Comparison of ENCODE assay signal across 30 cellular contexts in the genomic region with DNA sequence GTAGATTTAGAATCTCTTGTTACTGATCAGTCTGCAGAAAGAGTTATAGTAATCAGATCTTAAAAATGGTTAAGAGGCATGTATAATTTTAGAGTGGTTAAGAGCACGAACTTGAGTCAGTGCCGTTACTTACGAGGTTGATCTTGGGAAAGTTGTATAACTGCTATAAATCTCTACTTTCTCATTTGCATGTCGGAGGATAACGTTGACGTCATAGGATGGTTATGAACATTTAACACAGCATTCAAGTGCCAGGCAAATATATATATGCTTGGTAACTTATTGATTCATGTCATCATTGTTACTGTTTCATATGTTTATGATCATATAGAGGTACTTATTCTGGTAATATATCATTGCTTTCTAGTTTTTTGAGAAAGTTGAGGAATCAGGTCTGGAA.
"Had no signal": no experiment of that assay in that cellular context is flagged by ENCODE, and none has a peak within 500 bp of the region (broad histone marks: within the 10 kb centered on the region; RNA-seq: fewer than 3 reads in every experiment).

No MANE protein-coding gene starts in this region.

- DNase-seq: activated B cell treated with CpG ODN at 0.5 μM for 24 hours; activated CD4-positive, alpha-beta T cell treated with anti-CD3 and anti-CD28 coated beads for 48 hours; activated CD4-positive, alpha-beta T cell treated with anti-CD3 and anti-CD28 coated beads, Interleukin-2, amount 50 U/mL, for 1 hour; activated CD4-positive, alpha-beta T cell treated with anti-CD3 and anti-CD28 coated beads, Interleukin-2, amount 50 U/mL, for 48 hours; activated CD8-positive, alpha-beta memory T cell treated with anti-CD3 and anti-CD28 coated beads for 24 hours; activated CD8-positive, alpha-beta T cell treated with anti-CD3 and anti-CD28 coated beads for 36 hours; activated effector memory CD4-positive, alpha-beta T cell treated with anti-CD3 and anti-CD28 coated beads, Interleukin-2, amount 50 U/mL, for 16 hours; activated naive CD4-positive, alpha-beta T cell treated with anti-CD3 and anti-CD28 coated beads for 36 hours; activated naive CD8-positive, alpha-beta T cell treated with anti-CD3 and anti-CD28 coated beads, Interleukin-2, amount 10 ng/mL, durations not matched to agents 7 days and 5 days; activated T-cell treated with anti-CD3 and anti-CD28 coated beads, Interleukin-2, amount 50 U/mL, for 4 hours; central memory CD4-positive, alpha-beta T cell; cerebellar nuclear complex; colonic mucosa; effector CD8-positive, alpha-beta T cell; esophagus squamous epithelium; foreskin melanocyte; T-helper 1 cell; T-helper 17 cell; T1000; WERI-Rb-1 had no signal

- H3K4me3 ChIP-seq: ascending aorta, breast epithelium, cardiac muscle cell, colonic mucosa, esophagus squamous epithelium, gastroesophageal sphincter had no signal

- H3K4me1 ChIP-seq: ascending aorta, breast epithelium, colonic mucosa had no signal

- H3K27me3 Mint-ChIP-seq: activated B cell treated with CpG ODN at 0.5 μM for 24 hours; activated CD8-positive, alpha-beta T cell treated with anti-CD3 and anti-CD28 coated beads for 36 hours; activated naive CD8-positive, alpha-beta T cell treated with anti-CD3 and anti-CD28 coated beads, Interleukin-2, amount 10 ng/mL, durations not matched to agents 7 days and 5 days; brain; T-helper 17 cell had no signal

- H3K36me3 Mint-ChIP-seq: activated naive CD4-positive, alpha-beta T cell treated with anti-CD3 and anti-CD28 coated beads, Interleukin-2, amount 50 U/mL, for 72 hours; activated naive CD8-positive, alpha-beta T cell treated with anti-CD3 and anti-CD28 coated beads, Interleukin-2, amount 10 ng/mL, durations not matched to agents 7 days and 5 days had no signal

- H3K27ac Mint-ChIP-seq: activated B cell treated with CpG ODN at 0.5 μM for 24 hours; activated CD8-positive, alpha-beta T cell treated with anti-CD3 and anti-CD28 coated beads for 36 hours; activated naive CD4-positive, alpha-beta T cell treated with anti-CD3 and anti-CD28 coated beads for 36 hours; activated naive CD4-positive, alpha-beta T cell treated with anti-CD3 and anti-CD28 coated beads, Interleukin-2, amount 50 U/mL, for 72 hours; activated naive CD8-positive, alpha-beta T cell treated with anti-CD3 and anti-CD28 coated beads, Interleukin-2, amount 10 ng/mL, durations not matched to agents 7 days and 5 days; activated T-helper 17 cell treated with anti-CD3 and anti-CD28 coated beads, Interleukin-2, amount 50 U/mL, for 72 hours; T-helper 17 cell; T-helper 2 cell treated with Interferon-gamma antibody and Interleukin-4, amounts not matched to agents 5 μg/mL and 100 μg/mL, for 36 hours had no signal

- H3K9me3 ChIP-seq: ascending aorta, breast epithelium, colonic mucosa, esophagus squamous epithelium, gastroesophageal sphincter had no signal

- H3K4me3 Mint-ChIP-seq: activated B cell treated with CpG ODN at 0.5 μM for 24 hours; activated CD8-positive, alpha-beta T cell treated with anti-CD3 and anti-CD28 coated beads for 36 hours; activated naive CD4-positive, alpha-beta T cell treated with anti-CD3 and anti-CD28 coated beads for 36 hours; activated naive CD8-positive, alpha-beta T cell treated with anti-CD3 and anti-CD28 coated beads, Interleukin-2, amount 10 ng/mL, durations not matched to agents 7 days and 5 days; activated T-cell treated with anti-CD3 and anti-CD28 coated beads, Interleukin-2, amount 50 U/mL, for 4 hours; activated T-helper 17 cell treated with anti-CD3 and anti-CD28 coated beads, Interleukin-2, amount 50 U/mL, for 72 hours; brain; T-helper 17 cell; T-helper 2 cell treated with Interferon-gamma antibody and Interleukin-4, amounts not matched to agents 5 μg/mL and 100 μg/mL, for 36 hours had no signal

- H3K27me3 ChIP-seq: ascending aorta, breast epithelium, cardiac muscle cell, colonic mucosa, esophagus squamous epithelium, gastroesophageal sphincter had no signal

- H3K27ac ChIP-seq: ascending aorta, breast epithelium, colonic mucosa, epithelial cell of prostate, esophagus squamous epithelium, gastroesophageal sphincter, WERI-Rb-1 had no signal

- H3K9me3 Mint-ChIP-seq: activated B cell treated with CpG ODN at 0.5 μM for 24 hours; activated naive CD4-positive, alpha-beta T cell treated with anti-CD3 and anti-CD28 coated beads for 36 hours; activated naive CD8-positive, alpha-beta T cell treated with anti-CD3 and anti-CD28 coated beads, Interleukin-2, amount 10 ng/mL, durations not matched to agents 7 days and 5 days; activated T-cell treated with anti-CD3 and anti-CD28 coated beads, Interleukin-2, amount 50 U/mL, for 4 hours; activated T-helper 17 cell treated with anti-CD3 and anti-CD28 coated beads, Interleukin-2, amount 50 U/mL, for 72 hours; T-helper 2 cell treated with Interferon-gamma antibody and Interleukin-4, amounts not matched to agents 5 μg/mL and 100 μg/mL, for 36 hours had no signal

- H3K4me1 Mint-ChIP-seq: activated B cell treated with CpG ODN at 0.5 μM for 24 hours; activated naive CD8-positive, alpha-beta T cell treated with anti-CD3 and anti-CD28 coated beads, Interleukin-2, amount 10 ng/mL, durations not matched to agents 7 days and 5 days; activated T-helper 17 cell treated with anti-CD3 and anti-CD28 coated beads, Interleukin-2, amount 50 U/mL, for 72 hours; T-helper 17 cell had no signal

- H3K36me3 ChIP-seq: ascending aorta, breast epithelium, colonic mucosa, esophagus squamous epithelium, gastroesophageal sphincter, WERI-Rb-1 had no signal

- ATAC-seq: activated CD4-positive, CD25-positive, alpha-beta regulatory T cell treated with anti-CD3 and anti-CD28 coated beads, Interleukin-2, amount 50 U/mL, for 24 hours; activated CD8-positive, alpha-beta T cell treated with anti-CD3 and anti-CD28 coated beads for 36 hours; activated naive CD4-positive, alpha-beta T cell treated with anti-CD3 and anti-CD28 coated beads, Interleukin-2, amount 50 U/mL, for 72 hours; activated T-cell treated with anti-CD3 and anti-CD28 coated beads, Interleukin-2, amount 50 U/mL, for 4 hours; activated T-helper 17 cell treated with anti-CD3 and anti-CD28 coated beads, Interleukin-2, amount 50 U/mL, for 72 hours; gastroesophageal sphincter; T-helper 17 cell had no signal
